8 cellular contexts compared by ENCODE assay signal in genomic region chr1:117607471-117607870, GRCh38. TPM values are rescaled to one million over a fixed set of nuclear protein-coding genes. Genes with fewer than 3 reads are reported as not detected.
DNase-seq lines count a peak whose midpoint lies in the region; ATAC-seq and TF ChIP-seq lines count a peak whose summit lies in the region.

No MANE protein-coding gene starts in this region.

- no peak overlapping the region for H2AFZ ChIP-seq in trophoblast cell (ENCODE audit: insufficient read depth, low read length, poor library complexity)

- H3K4me2 ChIP-seq in trophoblast cell (ENCODE audit: low read length): peak overlapping the region; percentile 5

- H4K12ac ChIP-seq in trophoblast cell (ENCODE audit: low read depth, low read length): no peak overlapping the region

- H3K14ac ChIP-seq in trophoblast cell (ENCODE audit: low read length): no peak overlapping the region

- H2BK5ac ChIP-seq in trophoblast cell (ENCODE audit: low read depth, low read length, poor library complexity): no peak overlapping the region

- peaks cover 4% of the 10 kb centered on the region for H3K27me3 ChIP-seq in trophoblast cell (ENCODE audit: insufficient read depth, low read length)
- peaks cover 47% of the 10 kb centered on the region for H3K27me3 ChIP-seq in BE2C

- WGBS in trophoblast cell (ENCODE audit: extremely low coverage, insufficient coverage, insufficient read length): no CpG with 5 or more reads among the region's 6 CpGs

- H3K4me1 ChIP-seq in ES-I3 (ENCODE audit: insufficient read depth, low read length) (peaks cover 5% of the 10 kb centered on the region; the same call in 1 of the 2 replicates), trophoblast cell (ENCODE audit: control insufficient read depth in 1 of 2, insufficient read depth in 2 of 2, low read length in 2 of 2) (peaks cover 8 to 12% of the 10 kb centered on the region in 2 experiments), BE2C (no peaks in the 10 kb centered on the region)

- H3K9ac ChIP-seq in ES-I3 (ENCODE audit: low read depth, low read length) (peak overlapping the region; percentile 87; the same call in 1 of the 2 replicates), trophoblast cell (ENCODE audit: low read length) (no peak overlapping the region)

- peak overlapping the region; percentile 56 to 97 (median 90) for H3K4me3 Mint-ChIP-seq in brain
- no peak overlapping the region for H3K4me3 Mint-ChIP-seq in osteocyte (ENCODE audit: unreplicated experiment)

- ATAC-seq in GM18907 (IDR thresholded peaks at IDR 0.05; ENCODE audit: unreplicated experiment) (no peak), HG03457 (IDR thresholded peaks at IDR 0.05; ENCODE audit: unreplicated experiment) (no peak)

- H3K27me3 Mint-ChIP-seq in brain (peaks cover 81% of the 10 kb centered on the region), osteocyte (ENCODE audit: unreplicated experiment) (peaks cover 63% of the 10 kb centered on the region)

- no peak overlapping the region for H2BK12ac ChIP-seq in trophoblast cell (ENCODE audit: low read length)

- no peak overlapping the region for H2AK5ac ChIP-seq in trophoblast cell (ENCODE audit: low read length)

- no peak overlapping the region for H3K4me3 ChIP-seq in trophoblast cell (ENCODE audit: low read depth, low read length)
- H3K4me3 ChIP-seq in BE2C (ENCODE audit: low read depth, low read length): no peak overlapping the region

- H3K9me3 ChIP-seq in ES-I3 (ENCODE audit: control insufficient read depth, insufficient read depth, low read length) (no peaks in the 10 kb centered on the region; the same call in 1 of the 2 replicates), trophoblast cell (ENCODE audit: insufficient read depth, low read depth, low read length) (no peaks in the 10 kb centered on the region), BE2C (no peaks in the 10 kb centered on the region)

- no peak for TF ChIP-seq CTCF in brain (conservative IDR thresholded peaks at IDR 0.05)
- no peak for TF ChIP-seq CTCF in BE2C (IDR thresholded peaks at IDR 0.05; ENCODE audit: low read depth, low read length)
- TF ChIP-seq CTCF in osteocyte (IDR thresholded peaks at IDR 0.05): no peak

- H3K79me2 ChIP-seq in trophoblast cell (ENCODE audit: control insufficient read depth, insufficient read depth, low read length, poor library complexity): no peaks in the 10 kb centered on the region

- H4K8ac ChIP-seq in trophoblast cell (ENCODE audit: low read depth, low read length): no peak overlapping the region

- H3K36me3 ChIP-seq in ES-I3 (ENCODE audit: insufficient read depth, low read length) (no peaks in the 10 kb centered on the region), trophoblast cell (ENCODE audit: control insufficient read depth in 1 of 2, insufficient read depth in 2 of 2, low read length in 2 of 2) (no peaks in the 10 kb centered on the region), BE2C (no peaks in the 10 kb centered on the region)

- peaks cover 0 to 3% (median 0%) of the 10 kb centered on the region in 5 experiments for H3K9me3 Mint-ChIP-seq in brain
- no peaks in the 10 kb centered on the region for H3K9me3 Mint-ChIP-seq in osteocyte (ENCODE audit: unreplicated experiment)

- H3K27ac Mint-ChIP-seq in brain (peak overlapping the region in 2 of 5 experiments; percentile 48 to 71), osteocyte (ENCODE audit: unreplicated experiment) (no peak overlapping the region)

- H3K27ac ChIP-seq in trophoblast cell (ENCODE audit: low read depth, low read length): no peak overlapping the region

- H3K4ac ChIP-seq in trophoblast cell (ENCODE audit: low read depth, low read length): no peak overlapping the region

- H4K91ac ChIP-seq in trophoblast cell (ENCODE audit: low read depth, low read length): no peak overlapping the region

- H3K36me3 Mint-ChIP-seq in brain (no peaks in the 10 kb centered on the region), osteocyte (ENCODE audit: unreplicated experiment) (no peaks in the 10 kb centered on the region)

- H3K18ac ChIP-seq in trophoblast cell (ENCODE audit: low read length): no peak overlapping the region

- H2BK120ac ChIP-seq in trophoblast cell (ENCODE audit: insufficient read depth, low read length, poor library complexity): no peak overlapping the region

- H3K79me1 ChIP-seq in trophoblast cell (ENCODE audit: low read length): no peaks in the 10 kb centered on the region

- no peak overlapping the region for H3K23ac ChIP-seq in trophoblast cell (ENCODE audit: low read length)

- H3K4me1 Mint-ChIP-seq in brain: peaks cover 23% of the 10 kb centered on the region
- H3K4me1 Mint-ChIP-seq in osteocyte (ENCODE audit: unreplicated experiment): peaks cover 11% of the 10 kb centered on the region

- DNase-seq in T follicular helper cell (ENCODE audit: low read depth) (peak; percentile 17), trophoblast cell (no peak), BE2C (no peak), osteocyte (ENCODE audit: extremely low spot score, unreplicated experiment) (no peak)

RNA-seq across cellular contexts. Expression of gene TENT5C, which starts 1.6 kb away (rescaled TPM):
- polyA plus RNA-seq in brain (ENCODE audit: insufficient read depth, low read depth, low replicate concordance): 0.20 TPM
- 1.1 and 1.2 TPM in 2 replicates for polyA plus RNA-seq in trophoblast cell (2013)
- not detected for polyA plus RNA-seq in BE2C (2012; ENCODE audit: insufficient read depth, insufficient read length, low read depth)
- 0.05 and 0.08 TPM in 2 replicates for total RNA-seq in osteocyte
